17 cellular contexts compared by ENCODE assay signal in the genomic region with DNA sequence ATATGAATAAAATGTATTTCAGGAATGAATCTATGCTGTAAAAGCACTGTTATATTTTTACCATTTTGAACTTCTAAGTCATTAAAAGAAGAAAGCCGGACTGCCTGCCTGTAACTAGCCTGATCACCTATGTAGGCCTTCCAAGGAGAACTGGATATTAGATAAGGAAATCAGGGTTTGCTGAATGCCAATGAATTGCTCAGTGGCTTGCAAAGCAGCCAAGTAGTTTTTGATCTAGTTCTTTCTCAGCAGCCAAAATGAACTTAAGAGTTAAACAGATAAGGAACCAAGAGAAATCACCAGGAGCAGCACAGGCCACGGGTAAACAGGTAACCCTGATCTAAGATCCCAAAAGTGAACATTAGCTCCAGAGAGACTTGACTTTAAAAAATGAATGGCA. TPM values are rescaled to one million over a fixed set of nuclear protein-coding genes. Genes with fewer than 3 reads are reported as not detected.
DNase-seq lines count a peak whose midpoint lies in the region; ATAC-seq and TF ChIP-seq lines count a peak whose summit lies in the region.
"Had no signal": no experiment of that assay in that cellular context is flagged by ENCODE, and none has a peak within 500 bp of the region (broad histone marks: within the 10 kb centered on the region; RNA-seq: fewer than 3 reads in every experiment).

No MANE protein-coding gene starts in this region.

- peaks cover 37% of the 10 kb centered on the region for H3K4me1 ChIP-seq in CD4-positive, CD25-positive, alpha-beta regulatory T cell (ENCODE audit: control insufficient read depth, insufficient read depth, low read length, poor library complexity, severe bottlenecking)

- peaks cover 6% of the 10 kb centered on the region for H3K27me3 Mint-ChIP-seq in CD4-positive, CD25-positive, alpha-beta regulatory T cell
- H3K27me3 Mint-ChIP-seq: activated B cell treated with CpG ODN at 0.5 μM for 24 hours had no signal

- no peak overlapping the region for H3K27ac ChIP-seq in CD4-positive, CD25-positive, alpha-beta regulatory T cell (ENCODE audit: insufficient read depth, low read length, poor library complexity, severe bottlenecking)
- peak overlapping the region; percentile 67 for H3K27ac ChIP-seq in VCaP

- H3K4me1 Mint-ChIP-seq in CD4-positive, CD25-positive, alpha-beta regulatory T cell = peaks cover 24 to 47% (median 39%) of the 10 kb centered on the region in 4 donors
- peaks cover 34% of the 10 kb centered on the region for H3K4me1 Mint-ChIP-seq in stimulated activated effector memory CD8-positive, alpha-beta T cell treated with anti-CD3 and anti-CD28 coated beads, Interleukin-12 subunit alpha, Interleukin-12 subunit beta, amount 100 ng/mL, for 72 hours

- peaks cover 10% of the 10 kb centered on the region for H3K36me3 Mint-ChIP-seq in CD4-positive, CD25-positive, alpha-beta regulatory T cell
- peaks cover 33% of the 10 kb centered on the region for H3K36me3 Mint-ChIP-seq in stimulated activated effector memory CD8-positive, alpha-beta T cell treated with anti-CD3 and anti-CD28 coated beads, Interleukin-12 subunit alpha, Interleukin-12 subunit beta, amount 100 ng/mL, for 72 hours

- H3K9me3 ChIP-seq in CD4-positive, CD25-positive, alpha-beta regulatory T cell (ENCODE audit: control insufficient read depth in 2 of 2, low read length in 2 of 2) = no peaks in the 10 kb centered on the region
- H3K9me3 ChIP-seq: right atrium auricular region had no signal

- peak overlapping the region in 1 of 3 donors; percentile 22 for H3K27ac Mint-ChIP-seq in CD4-positive, CD25-positive, alpha-beta regulatory T cell
- no peak overlapping the region for H3K27ac Mint-ChIP-seq in stimulated activated effector memory CD8-positive, alpha-beta T cell treated with anti-CD3 and anti-CD28 coated beads, Interleukin-12 subunit alpha, Interleukin-12 subunit beta, amount 100 ng/mL, for 72 hours
- H3K27ac Mint-ChIP-seq: activated B cell treated with CpG ODN at 0.5 μM for 24 hours; activated CD8-positive, alpha-beta memory T cell treated with anti-CD3 and anti-CD28 coated beads, Interleukin-2, amount 10 ng/mL, durations not matched to agents 7 days and 5 days; naive thymus-derived CD8-positive, alpha-beta T cell had no signal

- DNase-seq in CD4-positive, CD25-positive, alpha-beta regulatory T cell = no peak
- DNase-seq in fibroblast of mammary gland (ENCODE audit: low read depth) (no peak), retinal pigment epithelial cell (ENCODE audit: low read depth) (no peak), HEK293T (ENCODE audit: extremely low spot score) (no peak), cerebellar cortex (ENCODE audit: low spot score) (no peak)
- no peak for DNase-seq in stimulated activated effector memory CD8-positive, alpha-beta T cell treated with anti-CD3 and anti-CD28 coated beads, Interleukin-12 subunit alpha, Interleukin-12 subunit beta, amount 100 ng/mL, for 72 hours (ENCODE audit: low spot score in 2 of 2)
- DNase-seq: activated B cell treated with CpG ODN at 0.5 μM for 24 hours; activated CD8-positive, alpha-beta memory T cell treated with anti-CD3 and anti-CD28 coated beads, Interleukin-2, amount 10 ng/mL, durations not matched to agents 7 days and 5 days; activated naive CD4-positive, alpha-beta T cell; DND-41; naive thymus-derived CD8-positive, alpha-beta T cell; NCI-H2081; NCI-H69 had no signal

- CTCF ChIA-PET in HEK293T (lab: Yijun Ruan, JAX) = no interaction called here

- H3K4me3 Mint-ChIP-seq in CD4-positive, CD25-positive, alpha-beta regulatory T cell = peak overlapping the region; percentile 2 to 56 (median 50)
- H3K4me3 Mint-ChIP-seq in stimulated activated effector memory CD8-positive, alpha-beta T cell treated with anti-CD3 and anti-CD28 coated beads, Interleukin-12 subunit alpha, Interleukin-12 subunit beta, amount 100 ng/mL, for 72 hours = no peak overlapping the region
- H3K4me3 Mint-ChIP-seq: activated B cell treated with CpG ODN at 0.5 μM for 24 hours; activated CD8-positive, alpha-beta memory T cell treated with anti-CD3 and anti-CD28 coated beads, Interleukin-2, amount 10 ng/mL, durations not matched to agents 7 days and 5 days; CD14-positive monocyte had no signal

- H3K4me3 ChIP-seq in CD4-positive, CD25-positive, alpha-beta regulatory T cell (ENCODE audit: low read depth, low read length) = no peak overlapping the region
- H3K4me3 ChIP-seq in fibroblast of mammary gland (ENCODE audit: control insufficient read depth, low read depth, low read length) = peak overlapping the region; percentile 41
- peak overlapping the region; percentile 23 for H3K4me3 ChIP-seq in retinal pigment epithelial cell (ENCODE audit: low read length)

- POLR2A ChIA-PET in HEK293T (lab: Yijun Ruan, JAX) = no interaction called here

- peaks cover 0 to 2% (median 0%) of the 10 kb centered on the region in 7 donors for H3K9me3 Mint-ChIP-seq in CD4-positive, CD25-positive, alpha-beta regulatory T cell
- no peaks in the 10 kb centered on the region for H3K9me3 Mint-ChIP-seq in stimulated activated effector memory CD8-positive, alpha-beta T cell treated with anti-CD3 and anti-CD28 coated beads, Interleukin-12 subunit alpha, Interleukin-12 subunit beta, amount 100 ng/mL, for 72 hours
- H3K9me3 Mint-ChIP-seq: activated B cell treated with CpG ODN at 0.5 μM for 24 hours; naive thymus-derived CD8-positive, alpha-beta T cell had no signal

- H3K27me3 ChIP-seq in CD4-positive, CD25-positive, alpha-beta regulatory T cell (ENCODE audit: control insufficient read depth, insufficient read depth, low read length) = no peaks in the 10 kb centered on the region
- H3K27me3 ChIP-seq: right atrium auricular region had no signal

- TF ChIP-seq CTCF in VCaP (conservative IDR thresholded peaks at IDR 0.05) (no peak), fibroblast of mammary gland (conservative IDR thresholded peaks at IDR 0.05; ENCODE audit: control insufficient read depth, insufficient read depth, low read depth, low read length) (no peak), retinal pigment epithelial cell (conservative IDR thresholded peaks at IDR 0.05; ENCODE audit: low read depth, low read length) (no peak)

- H3K36me3 ChIP-seq in CD4-positive, CD25-positive, alpha-beta regulatory T cell (ENCODE audit: control insufficient read depth, insufficient read depth, low read length) = peaks cover 3% of the 10 kb centered on the region
- H3K36me3 ChIP-seq: right atrium auricular region had no signal

- ATAC-seq in CD4-positive, CD25-positive, alpha-beta regulatory T cell (ENCODE audit: low read depth in 2 of 2) = no peak
- ATAC-seq in stimulated activated effector memory CD8-positive, alpha-beta T cell treated with anti-CD3 and anti-CD28 coated beads, Interleukin-12 subunit alpha, Interleukin-12 subunit beta, amount 100 ng/mL, for 72 hours = no peak
- ATAC-seq in GM21528 (IDR thresholded peaks at IDR 0.05; ENCODE audit: low FRiP score, unreplicated experiment) = no peak
- ATAC-seq: activated CD8-positive, alpha-beta memory T cell treated with anti-CD3 and anti-CD28 coated beads, Interleukin-2, amount 10 ng/mL, durations not matched to agents 7 days and 5 days; naive thymus-derived CD8-positive, alpha-beta T cell had no signal

TF ChIP-seq in HEK293T, 16 proteins besides CTCF, POLR2A, EP300 and RAD21:
- TF ChIP-seq ARNT (IDR thresholded peaks at IDR 0.05) (no peak), FOXK2 (IDR thresholded peaks at IDR 0.05) (no peak), PKNOX1 (IDR thresholded peaks at IDR 0.05) (no peak), BHLHE40 (IDR thresholded peaks at IDR 0.05; ENCODE audit: borderline replicate concordance) (no peak), CTBP1 (IDR thresholded peaks at IDR 0.05; ENCODE audit: borderline replicate concordance) (no peak), LEF1 (IDR thresholded peaks at IDR 0.05; ENCODE audit: borderline replicate concordance) (no peak)

RNA-seq across cellular contexts. Expression of gene ANXA5, which starts 3.3 kb away (rescaled TPM):
- total RNA-seq in CD4-positive, CD25-positive, alpha-beta regulatory T cell = 125 TPM
- polyA plus RNA-seq in CD4-positive, CD25-positive, alpha-beta regulatory T cell = 100 to 1,000 TPM; 224 to 380 (median 302) TPM
